In the genomic region with DNA sequence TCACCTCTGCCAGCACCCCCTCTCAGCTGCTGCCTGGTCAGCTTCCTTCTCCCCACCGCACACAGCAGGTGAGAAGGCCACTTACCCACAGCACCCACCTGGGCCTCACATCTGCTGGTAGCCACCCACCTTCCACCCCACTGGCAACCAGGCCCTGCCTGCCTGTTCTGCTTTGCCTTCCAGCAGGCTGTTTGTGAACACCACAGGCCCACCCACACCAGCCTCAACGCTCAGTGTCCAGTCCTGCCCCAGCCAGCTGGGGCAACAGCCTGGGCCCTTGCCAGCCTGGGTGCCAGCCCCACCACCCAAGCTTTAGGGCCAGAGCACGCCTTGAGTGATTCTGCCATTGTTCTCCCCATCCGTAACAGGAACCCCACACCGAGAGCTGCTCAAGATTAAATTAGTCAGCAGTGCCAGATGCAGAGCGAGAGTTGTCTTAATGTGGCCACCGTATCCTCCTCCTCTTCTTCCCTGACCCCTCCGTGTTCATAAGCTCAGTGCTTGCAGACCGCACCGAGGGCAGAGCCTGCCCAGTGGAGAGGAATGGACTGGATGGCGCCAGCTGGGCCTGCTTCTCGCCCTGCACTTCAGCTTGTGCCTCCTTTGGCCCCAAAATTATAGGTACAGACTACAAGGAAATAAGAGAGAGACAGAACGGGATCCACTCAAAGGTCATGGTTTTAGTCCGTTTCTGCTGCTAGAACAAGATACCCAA, we compare ENCODE assay signal across 28 cellular contexts.
DNase-seq lines count a peak whose midpoint lies in the region; ATAC-seq and TF ChIP-seq lines count a peak whose summit lies in the region.
"Had no signal": no experiment of that assay in that cellular context is flagged by ENCODE, and none has a peak within 500 bp of the region (broad histone marks: within the 10 kb centered on the region; RNA-seq: fewer than 3 reads in every experiment).

No MANE protein-coding gene starts in this region.

- peaks cover 0 to 1% (median 0%) of the 10 kb centered on the region in 7 donors for H3K9me3 Mint-ChIP-seq in CD4-positive, CD25-positive, alpha-beta regulatory T cell
- H3K9me3 Mint-ChIP-seq in endodermal cell: no peaks in the 10 kb centered on the region
- H3K9me3 Mint-ChIP-seq: activated T-cell treated with anti-CD3 and anti-CD28 coated beads, Interleukin-2, amount 50 U/mL, for 24 hours; stimulated activated naive CD8-positive, alpha-beta T cell treated with anti-CD3 and anti-CD28 coated beads, Interleukin-15, Interleukin-2, amounts not matched to agents 100 ng/mL and 50 ng/mL, for 24 hours had no signal

- H3K9me3 ChIP-seq in CD4-positive, CD25-positive, alpha-beta regulatory T cell (ENCODE audit: control insufficient read depth in 2 of 2, low read length in 2 of 2): no peaks in the 10 kb centered on the region
- H3K9me3 ChIP-seq in endodermal cell (ENCODE audit: control insufficient read depth, low read length) (no peaks in the 10 kb centered on the region), sigmoid colon (no peaks in the 10 kb centered on the region), testis (no peaks in the 10 kb centered on the region)
- H3K9me3 ChIP-seq: left ventricle myocardium inferior, psoas muscle, thoracic aorta, vagina had no signal

- peak overlapping the region in 2 of 3 donors; percentile 65 to 85 for H3K27ac Mint-ChIP-seq in CD4-positive, CD25-positive, alpha-beta regulatory T cell
- peak overlapping the region; percentile 32 for H3K27ac Mint-ChIP-seq in endodermal cell
- H3K27ac Mint-ChIP-seq: activated CD4-positive, alpha-beta T cell treated with anti-CD3 and anti-CD28 coated beads for 36 hours; activated T-cell treated with anti-CD3 and anti-CD28 coated beads, Interleukin-2, amount 50 U/mL, for 24 hours; stimulated activated naive CD8-positive, alpha-beta T cell treated with anti-CD3 and anti-CD28 coated beads, Interleukin-15, Interleukin-2, amounts not matched to agents 100 ng/mL and 50 ng/mL, for 24 hours had no signal

- 86 to 96% methylated on average over 11 to 14 of the region's 14 CpGs for WGBS in endodermal cell (ENCODE audit: insufficient coverage in 1 of 2, insufficient read length in 1 of 2), 2 experiments
- 87 to 90% methylated on average over 14 of the region's 14 CpGs for WGBS in sigmoid colon, 2 donors
- 80 to 93% methylated on average over 13 to 14 of the region's 14 CpGs for WGBS in testis, 2 donors

- no peak for TF ChIP-seq EP300 in sigmoid colon (IDR thresholded peaks at IDR 0.05)

- no peaks in the 10 kb centered on the region for H3K4me1 ChIP-seq in CD4-positive, CD25-positive, alpha-beta regulatory T cell (ENCODE audit: control insufficient read depth, insufficient read depth, low read length, poor library complexity, severe bottlenecking)
- no peaks in the 10 kb centered on the region for H3K4me1 ChIP-seq in endodermal cell (ENCODE audit: control insufficient read depth, insufficient read depth, low read length)
- no peaks in the 10 kb centered on the region for H3K4me1 ChIP-seq in sigmoid colon
- no peaks in the 10 kb centered on the region for H3K4me1 ChIP-seq in testis
- H3K4me1 ChIP-seq: left ventricle myocardium inferior, psoas muscle, vagina had no signal

- no peaks in the 10 kb centered on the region for H3K27me3 ChIP-seq in CD4-positive, CD25-positive, alpha-beta regulatory T cell (ENCODE audit: control insufficient read depth, insufficient read depth, low read length)
- H3K27me3 ChIP-seq in endodermal cell (ENCODE audit: control insufficient read depth, insufficient read depth, low read length, poor library complexity, severe bottlenecking) (no peaks in the 10 kb centered on the region), sigmoid colon (no peaks in the 10 kb centered on the region), testis (no peaks in the 10 kb centered on the region)
- H3K27me3 ChIP-seq: vagina had no signal

- H3K9ac ChIP-seq in endodermal cell (ENCODE audit: extremely low read depth, low read length, poor library complexity, severe bottlenecking): no peak overlapping the region

- no peak for DNase-seq in CD4-positive, CD25-positive, alpha-beta regulatory T cell
- DNase-seq in NCI-H2227 treated with DMSO at 0.1 percent for 48 hours (lab: John Stamatoyannopoulos, UW) (peak; percentile 27), endodermal cell (peak; percentile 29), retina (peak; percentile 40), KG1 (lab: John Stamatoyannopoulos, UW) (no peak), GM20000 (ENCODE audit: low spot score) (no peak), sigmoid colon (no peak), testis (no peak)
- DNase-seq: activated CD4-positive, alpha-beta T cell treated with anti-CD3 and anti-CD28 coated beads for 36 hours; activated effector memory CD4-positive, alpha-beta T cell treated with anti-CD3 and anti-CD28 coated beads, Interleukin-2, amount 50 U/mL, for 16 hours; central memory CD4-positive, alpha-beta T cell; EL; Kasumi-1; left ventricle myocardium inferior; mesendoderm; MV-4-11; NCI-H1436; NCI-H2081; NCI-H345; NCI-H69; nucleus accumbens; psoas muscle; SHP77 treated with DMSO at 0.1 percent for 48 hours had no signal

- no peak overlapping the region for H3K4me3 ChIP-seq in CD4-positive, CD25-positive, alpha-beta regulatory T cell (ENCODE audit: low read depth, low read length)
- H3K4me3 ChIP-seq in endodermal cell (ENCODE audit: low read length) (no peak overlapping the region), sigmoid colon (no peak overlapping the region), testis (no peak overlapping the region)
- H3K4me3 ChIP-seq: left ventricle myocardium inferior, psoas muscle, thoracic aorta, vagina had no signal

- intact Hi-C loops in sigmoid colon (cut with DNase I): no loop called here
- intact Hi-C loops in testis (cut with DNase I; ENCODE audit: low total_unique reads): no loop called here

- H3K36me3 ChIP-seq in CD4-positive, CD25-positive, alpha-beta regulatory T cell (ENCODE audit: control insufficient read depth, insufficient read depth, low read length): no peaks in the 10 kb centered on the region
- H3K36me3 ChIP-seq in endodermal cell (ENCODE audit: control insufficient read depth, insufficient read depth, low read length) (no peaks in the 10 kb centered on the region), sigmoid colon (no peaks in the 10 kb centered on the region), testis (ENCODE audit: low read depth, missing control alignments) (no peaks in the 10 kb centered on the region)
- H3K36me3 ChIP-seq: left ventricle myocardium inferior, thoracic aorta, vagina had no signal

- ATAC-seq in CD4-positive, CD25-positive, alpha-beta regulatory T cell (ENCODE audit: low read depth in 2 of 2): no peak
- ATAC-seq: activated CD4-positive, alpha-beta T cell treated with anti-CD3 and anti-CD28 coated beads for 36 hours; Panc1; psoas muscle had no signal

- no peaks in the 10 kb centered on the region for H3K27me3 Mint-ChIP-seq in CD4-positive, CD25-positive, alpha-beta regulatory T cell
- H3K27me3 Mint-ChIP-seq in endodermal cell (ENCODE audit: insufficient read depth): no peaks in the 10 kb centered on the region
- H3K27me3 Mint-ChIP-seq: activated CD4-positive, alpha-beta T cell treated with anti-CD3 and anti-CD28 coated beads for 36 hours; activated T-cell treated with anti-CD3 and anti-CD28 coated beads, Interleukin-2, amount 50 U/mL, for 24 hours; stimulated activated naive CD8-positive, alpha-beta T cell treated with anti-CD3 and anti-CD28 coated beads, Interleukin-15, Interleukin-2, amounts not matched to agents 100 ng/mL and 50 ng/mL, for 24 hours had no signal

- TF ChIP-seq POLR2A in sigmoid colon (IDR thresholded peaks at IDR 0.05): no peak
- no peak for TF ChIP-seq POLR2A in testis (IDR thresholded peaks at IDR 0.05)

- H3K27ac ChIP-seq in CD4-positive, CD25-positive, alpha-beta regulatory T cell (ENCODE audit: insufficient read depth, low read length, poor library complexity, severe bottlenecking): no peak overlapping the region
- no peak overlapping the region for H3K27ac ChIP-seq in endodermal cell (ENCODE audit: low read depth, low read length)
- H3K27ac ChIP-seq in sigmoid colon: no peak overlapping the region
- H3K27ac ChIP-seq in testis: no peak overlapping the region
- H3K27ac ChIP-seq: left ventricle myocardium inferior, psoas muscle, thoracic aorta, vagina had no signal

- H3K4me3 Mint-ChIP-seq in CD4-positive, CD25-positive, alpha-beta regulatory T cell: no peak overlapping the region
- H3K4me3 Mint-ChIP-seq in endodermal cell: no peak overlapping the region
- H3K4me3 Mint-ChIP-seq: activated CD4-positive, alpha-beta T cell treated with anti-CD3 and anti-CD28 coated beads for 36 hours; activated T-cell treated with anti-CD3 and anti-CD28 coated beads, Interleukin-2, amount 50 U/mL, for 24 hours; stimulated activated naive CD8-positive, alpha-beta T cell treated with anti-CD3 and anti-CD28 coated beads, Interleukin-15, Interleukin-2, amounts not matched to agents 100 ng/mL and 50 ng/mL, for 24 hours had no signal

- no peak for TF ChIP-seq CTCF in endodermal cell (conservative IDR thresholded peaks at IDR 0.05)
- no peak for TF ChIP-seq CTCF in GM20000 (IDR thresholded peaks at IDR 0.05; ENCODE audit: extremely low read depth, missing control alignments)
- no peak for TF ChIP-seq CTCF in sigmoid colon (IDR thresholded peaks at IDR 0.05)
- no peak for TF ChIP-seq CTCF in testis (IDR thresholded peaks at IDR 0.05)

- no peaks in the 10 kb centered on the region for H3K36me3 Mint-ChIP-seq in CD4-positive, CD25-positive, alpha-beta regulatory T cell
- no peaks in the 10 kb centered on the region for H3K36me3 Mint-ChIP-seq in endodermal cell (ENCODE audit: low read depth)

- peaks cover 0 to 4% (median 0%) of the 10 kb centered on the region in 4 donors for H3K4me1 Mint-ChIP-seq in CD4-positive, CD25-positive, alpha-beta regulatory T cell
- H3K4me1 Mint-ChIP-seq in endodermal cell: peaks cover 19% of the 10 kb centered on the region
- H3K4me1 Mint-ChIP-seq: activated CD4-positive, alpha-beta T cell treated with anti-CD3 and anti-CD28 coated beads for 36 hours had no signal

Comparison
In these comparisons a context has a peak if more than half of its experiments do, and no peak if none do; other contexts are left out.
1. DNase-seq: peak in NCI-H2227 treated with DMSO at 0.1 percent for 48 hours (single experiment), endodermal cell (single experiment) and retina (single experiment); none in CD4-positive, CD25-positive, alpha-beta regulatory T cell (0 of 3), KG1 (single experiment), GM20000 (single experiment), sigmoid colon (single experiment) and testis (single experiment).